In the genomic region with DNA sequence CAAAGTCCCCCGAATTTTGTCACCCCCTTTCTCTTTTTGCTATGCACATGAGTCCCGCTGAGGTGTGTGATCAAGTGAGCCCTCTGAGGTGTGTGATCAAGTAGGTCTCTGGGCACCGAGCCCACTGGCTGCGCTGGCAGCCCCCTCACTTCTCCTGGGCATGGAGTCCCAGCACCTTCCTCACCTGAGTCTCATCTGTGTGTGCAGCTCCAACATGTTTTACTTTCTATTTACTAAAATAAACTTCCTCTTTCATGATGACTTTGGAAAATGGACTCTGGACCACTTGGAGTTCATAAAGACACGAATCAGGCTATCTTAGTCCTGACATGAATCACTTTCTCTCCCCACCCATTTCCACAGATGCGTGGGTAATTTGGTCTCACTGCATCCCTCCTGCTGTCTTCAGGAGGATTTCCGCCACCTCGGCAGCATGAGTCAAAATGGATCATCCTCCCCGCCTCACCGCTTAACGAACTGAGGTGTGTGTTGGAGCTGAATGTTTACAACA, we compare ENCODE assay signal across 9 cellular contexts. TPM values are rescaled to one million over a fixed set of nuclear protein-coding genes. Genes with fewer than 3 reads are reported as not detected.
DNase-seq lines count a peak whose midpoint lies in the region; ATAC-seq lines count a peak whose summit lies in the region.
"Had no signal": no experiment of that assay in that cellular context is flagged by ENCODE, and none has a peak within 500 bp of the region (broad histone marks: within the 10 kb centered on the region; RNA-seq: fewer than 3 reads in every experiment).

No MANE protein-coding gene starts in this region.

- CTCF ChIA-PET in activated CD4-positive, alpha-beta T cell treated with anti-CD3 and anti-CD28 coated beads for 36 hours (lab: Charles Lee) = no interaction called here

- POLR2A ChIA-PET in activated CD4-positive, alpha-beta T cell treated with anti-CD3 and anti-CD28 coated beads for 36 hours (lab: Charles Lee) = interaction anchor here (0.8 to 1.5 kb wide), 2 partner anchors 9 to 11 kb away, joined by 4 read pairs; no protein-coding TSS in a partner anchor

- peak overlapping the region; percentile 68 for H3K27ac Mint-ChIP-seq in activated CD4-positive, alpha-beta T cell treated with anti-CD3 and anti-CD28 coated beads for 36 hours
- H3K27ac Mint-ChIP-seq in activated CD4-positive, alpha-beta T cell treated with anti-CD3 and anti-CD28 coated beads, Interleukin-2, amount 10 ng/mL, durations not matched to agents 24 days and 14 days = peak overlapping the region; percentile 89

- intact Hi-C loops in activated CD4-positive, alpha-beta T cell treated with anti-CD3 and anti-CD28 coated beads for 36 hours (cut with DNase I, micrococcal nuclease) = loop anchor here in 1 of 2 experiments (1.0 kb wide), 1 partner anchor 9 kb away; no protein-coding TSS in a partner anchor
- intact Hi-C loops in activated CD4-positive, alpha-beta T cell treated with anti-CD3 and anti-CD28 coated beads, Interleukin-2, amount 10 ng/mL, durations not matched to agents 24 days and 14 days (cut with micrococcal nuclease) = loop anchor here (1.0 kb wide), 2 partner anchors 9 to 38 kb away; no protein-coding TSS in a partner anchor

- peak; percentile 83 for ATAC-seq in activated CD4-positive, alpha-beta T cell treated with anti-CD3 and anti-CD28 coated beads for 36 hours
- peak; percentile 59 for ATAC-seq in HG03066 (IDR thresholded peaks at IDR 0.05; ENCODE audit: low read depth, unreplicated experiment)
- ATAC-seq: A549 had no signal

- DNase-seq in activated CD4-positive, alpha-beta T cell treated with anti-CD3 and anti-CD28 coated beads for 36 hours = peak; percentile 74
- no peak for DNase-seq in activated CD4-positive, alpha-beta T cell treated with anti-CD3 and anti-CD28 coated beads for 1 hour
- DNase-seq in activated CD4-positive, alpha-beta T cell treated with anti-CD3 and anti-CD28 coated beads, Interleukin-2, amount 10 ng/mL, durations not matched to agents 24 days and 14 days = peak; percentile 76
- DNase-seq in stimulated activated CD4-positive, alpha-beta T cell treated with anti-CD3 and anti-CD28 coated beads, TNF-alpha, amount 100 ng/mL, for 24 hours (ENCODE audit: low read depth in 3 of 3) = peak in 2 of 3 experiments; percentile 29 to 36
- DNase-seq in putamen (ENCODE audit: low spot score) = no peak
- no peak for DNase-seq in NCI-H1092 (lab: John Stamatoyannopoulos, UW)
- no peak for DNase-seq in NCI-H2081 treated with DMSO at 0.1 percent for 48 hours (lab: John Stamatoyannopoulos, UW)

- no peaks in the 10 kb centered on the region for H3K36me3 Mint-ChIP-seq in activated CD4-positive, alpha-beta T cell treated with anti-CD3 and anti-CD28 coated beads for 36 hours (ENCODE audit: low read depth)
- no peaks in the 10 kb centered on the region for H3K36me3 Mint-ChIP-seq in activated CD4-positive, alpha-beta T cell treated with anti-CD3 and anti-CD28 coated beads, Interleukin-2, amount 10 ng/mL, durations not matched to agents 24 days and 14 days (ENCODE audit: low read depth)

- H3K4me3 Mint-ChIP-seq in activated CD4-positive, alpha-beta T cell treated with anti-CD3 and anti-CD28 coated beads for 36 hours = peak overlapping the region; percentile 27
- peak overlapping the region; percentile 55 for H3K4me3 Mint-ChIP-seq in activated CD4-positive, alpha-beta T cell treated with anti-CD3 and anti-CD28 coated beads, Interleukin-2, amount 10 ng/mL, durations not matched to agents 24 days and 14 days

- peaks cover 8% of the 10 kb centered on the region for H3K27me3 Mint-ChIP-seq in activated CD4-positive, alpha-beta T cell treated with anti-CD3 and anti-CD28 coated beads for 36 hours
- peaks cover 2% of the 10 kb centered on the region for H3K27me3 Mint-ChIP-seq in activated CD4-positive, alpha-beta T cell treated with anti-CD3 and anti-CD28 coated beads, Interleukin-2, amount 10 ng/mL, durations not matched to agents 24 days and 14 days

- H3K9me3 Mint-ChIP-seq in activated CD4-positive, alpha-beta T cell treated with anti-CD3 and anti-CD28 coated beads for 36 hours (ENCODE audit: low read depth) = no peaks in the 10 kb centered on the region
- no peaks in the 10 kb centered on the region for H3K9me3 Mint-ChIP-seq in activated CD4-positive, alpha-beta T cell treated with anti-CD3 and anti-CD28 coated beads, Interleukin-2, amount 10 ng/mL, durations not matched to agents 24 days and 14 days

- peaks cover 33% of the 10 kb centered on the region for H3K4me1 Mint-ChIP-seq in activated CD4-positive, alpha-beta T cell treated with anti-CD3 and anti-CD28 coated beads for 36 hours
- peaks cover 42% of the 10 kb centered on the region for H3K4me1 Mint-ChIP-seq in activated CD4-positive, alpha-beta T cell treated with anti-CD3 and anti-CD28 coated beads, Interleukin-2, amount 10 ng/mL, durations not matched to agents 24 days and 14 days

RNA-seq across cellular contexts. Expression of gene PRDM1, which starts 39.8 kb away (rescaled TPM):
- total RNA-seq in activated CD4-positive, alpha-beta T cell treated with anti-CD3 and anti-CD28 coated beads for 36 hours = 10 to 100 TPM; 20.1 to 35.6 TPM
- 35.9 and 37.4 TPM in 2 replicates for total RNA-seq in activated CD4-positive, alpha-beta T cell treated with anti-CD3 and anti-CD28 coated beads, Interleukin-2, amount 10 ng/mL, durations not matched to agents 24 days and 14 days

Comparison
In these comparisons a context has a peak if more than half of its experiments do, and no peak if none do; other contexts are left out.
1. DNase-seq: peak in activated CD4-positive, alpha-beta T cell treated with anti-CD3 and anti-CD28 coated beads for 36 hours (single experiment), activated CD4-positive, alpha-beta T cell treated with anti-CD3 and anti-CD28 coated beads, Interleukin-2, amount 10 ng/mL, durations not matched to agents 24 days and 14 days (single experiment) and stimulated activated CD4-positive, alpha-beta T cell treated with anti-CD3 and anti-CD28 coated beads, TNF-alpha, amount 100 ng/mL, for 24 hours (2 of 3); none in activated CD4-positive, alpha-beta T cell treated with anti-CD3 and anti-CD28 coated beads for 1 hour (single experiment), putamen (single experiment), NCI-H1092 (single experiment) and NCI-H2081 treated with DMSO at 0.1 percent for 48 hours (single experiment).